Comparison of ENCODE assay signal across 1 cellular context in the genomic region with DNA sequence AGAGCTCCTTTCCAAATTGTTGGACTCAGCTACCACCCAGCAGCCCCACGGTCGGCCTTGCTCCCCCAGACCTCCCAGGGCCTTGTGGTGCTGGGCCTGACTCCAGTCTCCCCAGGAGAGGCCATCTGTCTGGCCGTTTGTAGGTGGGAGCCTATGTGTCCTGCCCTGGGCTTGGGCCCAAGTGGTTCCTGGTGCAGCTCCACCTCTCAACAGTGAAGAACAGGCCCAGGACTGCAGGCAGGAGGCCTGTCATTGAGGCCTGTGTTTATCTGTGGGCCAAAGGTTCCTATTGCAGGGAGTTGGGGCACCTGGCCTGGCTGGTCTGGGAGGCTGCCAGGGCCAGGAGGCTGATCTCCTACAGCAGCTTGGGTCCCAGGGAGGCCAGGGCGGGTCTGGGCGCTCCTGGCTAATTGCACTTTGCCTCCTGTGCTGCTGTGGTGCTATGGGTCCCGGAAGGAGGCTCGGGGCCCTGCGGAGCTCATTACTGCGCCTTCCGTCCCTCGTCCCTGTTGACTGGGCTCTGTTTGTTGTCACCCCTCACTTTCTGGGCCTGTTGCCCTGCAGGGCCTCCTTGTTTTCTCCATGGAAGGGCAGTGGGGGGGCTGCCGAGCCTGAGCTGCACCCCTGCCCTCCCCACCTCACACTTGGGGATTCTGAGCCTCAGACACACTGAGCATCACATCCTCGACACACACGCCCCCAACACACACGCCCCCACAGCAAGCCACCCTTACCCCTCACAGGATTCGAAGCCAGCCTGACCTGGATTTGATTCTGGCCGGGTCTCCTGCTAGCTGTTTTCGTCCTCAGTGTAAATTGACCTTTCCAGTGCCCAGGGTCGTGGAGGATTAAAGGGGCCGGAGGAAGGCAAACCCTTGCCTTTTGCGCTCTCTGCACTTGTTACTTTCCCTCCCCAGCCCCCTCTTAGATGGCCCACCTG.
TF ChIP-seq lines count a peak whose summit lies in the region.

No MANE protein-coding gene starts in this region.

TF ChIP-seq in IMR-90, 13 proteins besides CTCF, POLR2A, EP300 and RAD21:
- no peak for TF ChIP-seq NFE2L2 (IDR thresholded peaks at IDR 0.05; ENCODE audit: low read depth, low read length)
- no peak for TF ChIP-seq SMC3 (IDR thresholded peaks at IDR 0.05; ENCODE audit: low read depth, low read length)
- TF ChIP-seq CEBPB (IDR thresholded peaks at IDR 0.05; ENCODE audit: low read depth, low read length) = no peak
- no peak for TF ChIP-seq CHD1 (IDR thresholded peaks at IDR 0.05; ENCODE audit: low read depth, low read length)
- TF ChIP-seq BHLHE40 (IDR thresholded peaks at IDR 0.05; ENCODE audit: low read depth, low read length) = no peak
- no peak for TF ChIP-seq MAZ (IDR thresholded peaks at IDR 0.05; ENCODE audit: borderline replicate concordance, low read depth, low read length)
- TF ChIP-seq, protein P1, sequence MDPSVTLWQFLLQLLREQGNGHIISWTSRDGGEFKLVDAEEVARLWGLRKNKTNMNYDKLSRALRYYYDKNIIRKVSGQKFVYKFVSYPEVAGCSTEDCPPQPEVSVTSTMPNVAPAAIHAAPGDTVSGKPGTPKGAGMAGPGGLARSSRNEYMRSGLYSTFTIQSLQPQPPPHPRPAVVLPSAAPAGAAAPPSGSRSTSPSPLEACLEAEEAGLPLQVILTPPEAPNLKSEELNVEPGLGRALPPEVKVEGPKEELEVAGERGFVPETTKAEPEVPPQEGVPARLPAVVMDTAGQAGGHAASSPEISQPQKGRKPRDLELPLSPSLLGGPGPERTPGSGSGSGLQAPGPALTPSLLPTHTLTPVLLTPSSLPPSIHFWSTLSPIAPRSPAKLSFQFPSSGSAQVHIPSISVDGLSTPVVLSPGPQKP (IDR thresholded peaks at IDR 0.05; ENCODE audit: borderline replicate concordance, low read depth, low read length) = no peak
- no peak for TF ChIP-seq MXI1 (IDR thresholded peaks at IDR 0.05; ENCODE audit: borderline replicate concordance, low read depth, low read length)
- TF ChIP-seq, protein P2, sequence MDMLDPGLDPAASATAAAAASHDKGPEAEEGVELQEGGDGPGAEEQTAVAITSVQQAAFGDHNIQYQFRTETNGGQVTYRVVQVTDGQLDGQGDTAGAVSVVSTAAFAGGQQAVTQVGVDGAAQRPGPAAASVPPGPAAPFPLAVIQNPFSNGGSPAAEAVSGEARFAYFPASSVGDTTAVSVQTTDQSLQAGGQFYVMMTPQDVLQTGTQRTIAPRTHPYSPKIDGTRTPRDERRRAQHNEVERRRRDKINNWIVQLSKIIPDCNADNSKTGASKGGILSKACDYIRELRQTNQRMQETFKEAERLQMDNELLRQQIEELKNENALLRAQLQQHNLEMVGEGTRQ (IDR thresholded peaks at IDR 0.05; ENCODE audit: low read depth, low read length) = no peak
- no peak for TF ChIP-seq RCOR1 (IDR thresholded peaks at IDR 0.05; ENCODE audit: insufficient replicate concordance, low read length)
